Comparison of ENCODE assay signal across 1 cellular context in the genomic region with DNA sequence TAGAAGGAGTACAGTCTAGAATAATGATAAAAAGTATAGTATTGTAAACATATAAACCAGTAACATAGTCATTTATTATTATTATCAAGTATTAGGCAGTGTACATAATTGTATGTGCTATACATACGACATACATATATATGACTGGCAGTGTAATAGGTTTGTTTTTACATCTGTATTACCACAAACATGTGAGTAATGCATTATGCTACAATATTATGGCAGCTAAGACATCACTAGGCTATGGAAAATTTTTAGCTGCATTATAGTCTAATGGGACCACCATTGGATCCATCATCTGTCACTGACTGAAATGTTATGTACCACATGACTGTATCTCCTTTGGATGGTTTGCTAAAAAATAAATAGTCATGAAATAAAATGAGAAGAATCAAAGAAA.
TF ChIP-seq lines count a peak whose summit lies in the region.

No MANE protein-coding gene starts in this region.

TF ChIP-seq in WTC11, 78 proteins besides CTCF, POLR2A, EP300 and RAD21 (continued from another document):
- TF ChIP-seq, protein P1, sequence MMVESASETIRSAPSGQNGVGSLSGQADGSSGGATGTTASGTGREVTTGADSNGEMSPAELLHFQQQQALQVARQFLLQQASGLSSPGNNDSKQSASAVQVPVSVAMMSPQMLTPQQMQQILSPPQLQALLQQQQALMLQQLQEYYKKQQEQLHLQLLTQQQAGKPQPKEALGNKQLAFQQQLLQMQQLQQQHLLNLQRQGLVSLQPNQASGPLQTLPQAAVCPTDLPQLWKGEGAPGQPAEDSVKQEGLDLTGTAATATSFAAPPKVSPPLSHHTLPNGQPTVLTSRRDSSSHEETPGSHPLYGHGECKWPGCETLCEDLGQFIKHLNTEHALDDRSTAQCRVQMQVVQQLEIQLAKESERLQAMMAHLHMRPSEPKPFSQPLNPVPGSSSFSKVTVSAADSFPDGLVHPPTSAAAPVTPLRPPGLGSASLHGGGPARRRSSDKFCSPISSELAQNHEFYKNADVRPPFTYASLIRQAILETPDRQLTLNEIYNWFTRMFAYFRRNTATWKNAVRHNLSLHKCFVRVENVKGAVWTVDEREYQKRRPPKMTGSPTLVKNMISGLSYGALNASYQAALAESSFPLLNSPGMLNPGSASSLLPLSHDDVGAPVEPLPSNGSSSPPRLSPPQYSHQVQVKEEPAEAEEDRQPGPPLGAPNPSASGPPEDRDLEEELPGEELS (CRISPR knock-in tag; IDR thresholded peaks at IDR 0.05), result no peak
- TF ChIP-seq, protein P2, sequence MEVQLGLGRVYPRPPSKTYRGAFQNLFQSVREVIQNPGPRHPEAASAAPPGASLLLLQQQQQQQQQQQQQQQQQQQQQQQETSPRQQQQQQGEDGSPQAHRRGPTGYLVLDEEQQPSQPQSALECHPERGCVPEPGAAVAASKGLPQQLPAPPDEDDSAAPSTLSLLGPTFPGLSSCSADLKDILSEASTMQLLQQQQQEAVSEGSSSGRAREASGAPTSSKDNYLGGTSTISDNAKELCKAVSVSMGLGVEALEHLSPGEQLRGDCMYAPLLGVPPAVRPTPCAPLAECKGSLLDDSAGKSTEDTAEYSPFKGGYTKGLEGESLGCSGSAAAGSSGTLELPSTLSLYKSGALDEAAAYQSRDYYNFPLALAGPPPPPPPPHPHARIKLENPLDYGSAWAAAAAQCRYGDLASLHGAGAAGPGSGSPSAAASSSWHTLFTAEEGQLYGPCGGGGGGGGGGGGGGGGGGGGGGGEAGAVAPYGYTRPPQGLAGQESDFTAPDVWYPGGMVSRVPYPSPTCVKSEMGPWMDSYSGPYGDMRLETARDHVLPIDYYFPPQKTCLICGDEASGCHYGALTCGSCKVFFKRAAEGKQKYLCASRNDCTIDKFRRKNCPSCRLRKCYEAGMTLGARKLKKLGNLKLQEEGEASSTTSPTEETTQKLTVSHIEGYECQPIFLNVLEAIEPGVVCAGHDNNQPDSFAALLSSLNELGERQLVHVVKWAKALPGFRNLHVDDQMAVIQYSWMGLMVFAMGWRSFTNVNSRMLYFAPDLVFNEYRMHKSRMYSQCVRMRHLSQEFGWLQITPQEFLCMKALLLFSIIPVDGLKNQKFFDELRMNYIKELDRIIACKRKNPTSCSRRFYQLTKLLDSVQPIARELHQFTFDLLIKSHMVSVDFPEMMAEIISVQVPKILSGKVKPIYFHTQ (CRISPR knock-in tag; IDR thresholded peaks at IDR 0.05), result no peak
- no peak for TF ChIP-seq ESRRA (CRISPR knock-in tag; IDR thresholded peaks at IDR 0.05; ENCODE audit: borderline replicate concordance)
- TF ChIP-seq EMX1 (CRISPR knock-in tag; IDR thresholded peaks at IDR 0.05), result no peak
- TF ChIP-seq, protein P3, sequence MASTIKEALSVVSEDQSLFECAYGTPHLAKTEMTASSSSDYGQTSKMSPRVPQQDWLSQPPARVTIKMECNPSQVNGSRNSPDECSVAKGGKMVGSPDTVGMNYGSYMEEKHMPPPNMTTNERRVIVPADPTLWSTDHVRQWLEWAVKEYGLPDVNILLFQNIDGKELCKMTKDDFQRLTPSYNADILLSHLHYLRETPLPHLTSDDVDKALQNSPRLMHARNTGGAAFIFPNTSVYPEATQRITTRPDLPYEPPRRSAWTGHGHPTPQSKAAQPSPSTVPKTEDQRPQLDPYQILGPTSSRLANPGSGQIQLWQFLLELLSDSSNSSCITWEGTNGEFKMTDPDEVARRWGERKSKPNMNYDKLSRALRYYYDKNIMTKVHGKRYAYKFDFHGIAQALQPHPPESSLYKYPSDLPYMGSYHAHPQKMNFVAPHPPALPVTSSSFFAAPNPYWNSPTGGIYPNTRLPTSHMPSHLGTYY (CRISPR knock-in tag; IDR thresholded peaks at IDR 0.05), result no peak
- no peak for TF ChIP-seq ZNF671 (CRISPR knock-in tag; IDR thresholded peaks at IDR 0.05)
- TF ChIP-seq, protein P4, sequence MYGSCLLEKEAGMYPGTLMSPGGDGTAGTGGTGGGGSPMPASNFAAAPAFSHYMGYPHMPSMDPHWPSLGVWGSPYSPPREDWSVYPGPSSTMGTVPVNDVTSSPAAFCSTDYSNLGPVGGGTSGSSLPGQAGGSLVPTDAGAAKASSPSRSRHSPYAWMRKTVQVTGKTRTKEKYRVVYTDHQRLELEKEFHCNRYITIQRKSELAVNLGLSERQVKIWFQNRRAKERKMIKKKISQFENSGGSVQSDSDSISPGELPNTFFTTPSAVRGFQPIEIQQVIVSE (CRISPR knock-in tag; IDR thresholded peaks at IDR 0.05; ENCODE audit: borderline replicate concordance), result no peak
- TF ChIP-seq, protein P5, sequence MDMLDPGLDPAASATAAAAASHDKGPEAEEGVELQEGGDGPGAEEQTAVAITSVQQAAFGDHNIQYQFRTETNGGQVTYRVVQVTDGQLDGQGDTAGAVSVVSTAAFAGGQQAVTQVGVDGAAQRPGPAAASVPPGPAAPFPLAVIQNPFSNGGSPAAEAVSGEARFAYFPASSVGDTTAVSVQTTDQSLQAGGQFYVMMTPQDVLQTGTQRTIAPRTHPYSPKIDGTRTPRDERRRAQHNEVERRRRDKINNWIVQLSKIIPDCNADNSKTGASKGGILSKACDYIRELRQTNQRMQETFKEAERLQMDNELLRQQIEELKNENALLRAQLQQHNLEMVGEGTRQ (CRISPR knock-in tag; IDR thresholded peaks at IDR 0.05), result no peak
- no peak for TF ChIP-seq FOXJ3 (CRISPR knock-in tag; IDR thresholded peaks at IDR 0.05; ENCODE audit: borderline replicate concordance)
- TF ChIP-seq NR1H2 (CRISPR knock-in tag; IDR thresholded peaks at IDR 0.05), result no peak
